In the genomic region with DNA sequence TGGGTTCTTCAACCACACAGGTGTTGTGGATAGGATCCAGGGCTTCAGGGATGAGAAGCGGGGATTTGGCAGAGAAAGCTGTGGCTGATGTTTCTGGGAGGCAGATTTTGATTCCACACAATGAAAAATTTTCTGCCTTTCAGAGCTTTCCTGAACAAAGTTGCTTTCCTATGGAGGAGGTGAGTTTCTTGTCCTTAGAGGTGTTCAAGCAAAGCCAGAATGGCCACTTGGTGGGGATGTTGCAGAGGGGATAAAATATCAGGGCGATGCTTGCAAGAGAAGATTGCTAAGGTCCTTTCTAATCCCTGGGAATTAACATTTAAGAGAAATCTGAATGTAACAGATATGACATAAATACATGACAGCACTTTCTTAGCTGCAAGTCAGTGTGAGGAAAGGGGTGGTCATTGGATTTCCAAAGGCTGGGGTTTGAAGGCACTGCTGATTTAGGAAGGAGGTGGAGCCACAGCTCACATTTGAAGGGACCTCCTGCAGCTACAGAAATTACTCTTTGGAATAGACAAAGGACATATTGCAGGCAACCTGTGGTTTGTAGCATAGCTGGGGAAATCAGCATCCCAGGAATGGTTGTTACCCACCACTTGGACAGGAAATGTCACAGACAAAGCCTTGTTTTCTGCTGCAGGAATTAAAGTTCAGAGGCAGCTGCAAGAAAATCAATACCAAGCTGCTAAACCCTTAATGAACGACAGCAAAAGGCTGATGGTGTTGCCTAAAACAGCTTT, we compare ENCODE assay signal across 11 cellular contexts.
DNase-seq lines count a peak whose midpoint lies in the region; ATAC-seq and TF ChIP-seq lines count a peak whose summit lies in the region.
"Had no signal": no experiment of that assay in that cellular context is flagged by ENCODE, and none has a peak within 500 bp of the region (broad histone marks: within the 10 kb centered on the region; RNA-seq: fewer than 3 reads in every experiment).

No MANE protein-coding gene starts in this region.

- DNase-seq in DMS 273 (lab: John Stamatoyannopoulos, UW; ENCODE audit: unreplicated experiment) (peak; percentile 42), DMS 273 treated with DMSO at 0.1 percent for 48 hours (lab: John Stamatoyannopoulos, UW) (no peak), RPMI8226 (peak; percentile 15), mesendoderm (peak; percentile 38)
- DNase-seq: stimulated activated CD4-positive, alpha-beta T cell treated with anti-CD3 and anti-CD28 coated beads, Interleukin-2, amount 100 ng/mL, for 48 hours had no signal

- H2BK5ac ChIP-seq in mesendoderm (ENCODE audit: low read length), result no peak overlapping the region

- no peak overlapping the region for H3K9ac ChIP-seq in mesendoderm (ENCODE audit: low read length)

- no peak for TF ChIP-seq EP300 in Ishikawa (IDR thresholded peaks at IDR 0.05; ENCODE audit: borderline replicate concordance)

- H2BK15ac ChIP-seq in mesendoderm (replicated peaks; ENCODE audit: low read depth), result no peak overlapping the region

- no peaks in the 10 kb centered on the region for H3K79me2 ChIP-seq in mesendoderm (ENCODE audit: control insufficient read depth, insufficient read depth, low read length)

- H3K56ac ChIP-seq in mesendoderm (ENCODE audit: low read length), result no peak overlapping the region

- no peak overlapping the region for H3K4me3 ChIP-seq in mesendoderm (ENCODE audit: low read length)
- H3K4me3 ChIP-seq: thoracic aorta had no signal

- H4K5ac ChIP-seq in mesendoderm (ENCODE audit: low read length), result no peak overlapping the region

- no peak overlapping the region for H4K8ac ChIP-seq in mesendoderm (ENCODE audit: low read depth, low read length)

- H3K4ac ChIP-seq in mesendoderm (ENCODE audit: low read depth, low read length), result peak overlapping the region; percentile 20

- no peak overlapping the region for H2BK120ac ChIP-seq in mesendoderm (ENCODE audit: low read depth, low read length)

- H3K18ac ChIP-seq in mesendoderm (ENCODE audit: low read length), result no peak overlapping the region

- H3K27me3 ChIP-seq in mesendoderm (ENCODE audit: insufficient read depth, low read length, poor library complexity), result no peaks in the 10 kb centered on the region

- no peak overlapping the region for H3K4me2 ChIP-seq in mesendoderm (ENCODE audit: low read length)

- H3K79me1 ChIP-seq in mesendoderm (ENCODE audit: low read length), result no peaks in the 10 kb centered on the region

- H3K27ac ChIP-seq in mesendoderm (ENCODE audit: low read depth, low read length), result peak overlapping the region; percentile 48
- H3K27ac ChIP-seq: 22Rv1, thoracic aorta had no signal

- H3K36me3 ChIP-seq in mesendoderm (ENCODE audit: control insufficient read depth, insufficient read depth, low read length), result no peaks in the 10 kb centered on the region
- H3K36me3 ChIP-seq: thoracic aorta had no signal

- H3K23ac ChIP-seq in mesendoderm (ENCODE audit: low read length), result no peak overlapping the region

- H3K4me1 ChIP-seq in mesendoderm (ENCODE audit: control insufficient read depth, low read depth, low read length), result peaks cover 4% of the 10 kb centered on the region

- TF ChIP-seq RAD21 in Ishikawa (IDR thresholded peaks at IDR 0.05; ENCODE audit: low read depth), result peak; percentile 22; the same call in 1 of the 2 replicates

- no peak overlapping the region for H2AK5ac ChIP-seq in mesendoderm (ENCODE audit: low read length)

- no CpG with 5 or more reads among the region's 3 CpGs for WGBS in mesendoderm (ENCODE audit: extremely low coverage, insufficient coverage, low lambda C conversion rate)

- no peak for ATAC-seq in GM18861 (IDR thresholded peaks at IDR 0.05; ENCODE audit: unreplicated experiment)
- ATAC-seq in HG03469 (IDR thresholded peaks at IDR 0.05; ENCODE audit: unreplicated experiment), result no peak
- no peak for ATAC-seq in HG02759 (IDR thresholded peaks at IDR 0.05; ENCODE audit: unreplicated experiment)

TF ChIP-seq in Ishikawa, 13 proteins besides CTCF, POLR2A, EP300 and RAD21:
- no peak for TF ChIP-seq YY1 (IDR thresholded peaks at IDR 0.05; ENCODE audit: low read depth)
- TF ChIP-seq CREB1 (IDR thresholded peaks at IDR 0.05; ENCODE audit: low read depth), result no peak
- TF ChIP-seq TEAD4 (IDR thresholded peaks at IDR 0.05), result no peak
- no peak for TF ChIP-seq ZBTB7A (IDR thresholded peaks at IDR 0.05; ENCODE audit: low read depth)
- no peak for TF ChIP-seq TAF1 (IDR thresholded peaks at IDR 0.05; ENCODE audit: low read depth)
- no peak for TF ChIP-seq FOXM1 (IDR thresholded peaks at IDR 0.05; ENCODE audit: borderline replicate concordance, low read depth)
- no peak for TF ChIP-seq CEBPB (IDR thresholded peaks at IDR 0.05)
- TF ChIP-seq NFIC (IDR thresholded peaks at IDR 0.05), result no peak
- no peak for TF ChIP-seq EGR1 (IDR thresholded peaks at IDR 0.05)
- TF ChIP-seq, protein P1, sequence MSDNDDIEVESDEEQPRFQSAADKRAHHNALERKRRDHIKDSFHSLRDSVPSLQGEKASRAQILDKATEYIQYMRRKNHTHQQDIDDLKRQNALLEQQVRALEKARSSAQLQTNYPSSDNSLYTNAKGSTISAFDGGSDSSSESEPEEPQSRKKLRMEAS (IDR thresholded peaks at IDR 0.05), result no peak
- TF ChIP-seq, protein P2, sequence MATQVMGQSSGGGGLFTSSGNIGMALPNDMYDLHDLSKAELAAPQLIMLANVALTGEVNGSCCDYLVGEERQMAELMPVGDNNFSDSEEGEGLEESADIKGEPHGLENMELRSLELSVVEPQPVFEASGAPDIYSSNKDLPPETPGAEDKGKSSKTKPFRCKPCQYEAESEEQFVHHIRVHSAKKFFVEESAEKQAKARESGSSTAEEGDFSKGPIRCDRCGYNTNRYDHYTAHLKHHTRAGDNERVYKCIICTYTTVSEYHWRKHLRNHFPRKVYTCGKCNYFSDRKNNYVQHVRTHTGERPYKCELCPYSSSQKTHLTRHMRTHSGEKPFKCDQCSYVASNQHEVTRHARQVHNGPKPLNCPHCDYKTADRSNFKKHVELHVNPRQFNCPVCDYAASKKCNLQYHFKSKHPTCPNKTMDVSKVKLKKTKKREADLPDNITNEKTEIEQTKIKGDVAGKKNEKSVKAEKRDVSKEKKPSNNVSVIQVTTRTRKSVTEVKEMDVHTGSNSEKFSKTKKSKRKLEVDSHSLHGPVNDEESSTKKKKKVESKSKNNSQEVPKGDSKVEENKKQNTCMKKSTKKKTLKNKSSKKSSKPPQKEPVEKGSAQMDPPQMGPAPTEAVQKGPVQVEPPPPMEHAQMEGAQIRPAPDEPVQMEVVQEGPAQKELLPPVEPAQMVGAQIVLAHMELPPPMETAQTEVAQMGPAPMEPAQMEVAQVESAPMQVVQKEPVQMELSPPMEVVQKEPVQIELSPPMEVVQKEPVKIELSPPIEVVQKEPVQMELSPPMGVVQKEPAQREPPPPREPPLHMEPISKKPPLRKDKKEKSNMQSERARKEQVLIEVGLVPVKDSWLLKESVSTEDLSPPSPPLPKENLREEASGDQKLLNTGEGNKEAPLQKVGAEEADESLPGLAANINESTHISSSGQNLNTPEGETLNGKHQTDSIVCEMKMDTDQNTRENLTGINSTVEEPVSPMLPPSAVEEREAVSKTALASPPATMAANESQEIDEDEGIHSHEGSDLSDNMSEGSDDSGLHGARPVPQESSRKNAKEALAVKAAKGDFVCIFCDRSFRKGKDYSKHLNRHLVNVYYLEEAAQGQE (IDR thresholded peaks at IDR 0.05; ENCODE audit: low read depth), result no peak
- TF ChIP-seq, protein P3, sequence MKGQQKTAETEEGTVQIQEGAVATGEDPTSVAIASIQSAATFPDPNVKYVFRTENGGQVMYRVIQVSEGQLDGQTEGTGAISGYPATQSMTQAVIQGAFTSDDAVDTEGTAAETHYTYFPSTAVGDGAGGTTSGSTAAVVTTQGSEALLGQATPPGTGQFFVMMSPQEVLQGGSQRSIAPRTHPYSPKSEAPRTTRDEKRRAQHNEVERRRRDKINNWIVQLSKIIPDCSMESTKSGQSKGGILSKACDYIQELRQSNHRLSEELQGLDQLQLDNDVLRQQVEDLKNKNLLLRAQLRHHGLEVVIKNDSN (IDR thresholded peaks at IDR 0.05), result no peak
- no peak for TF ChIP-seq TCF12 (IDR thresholded peaks at IDR 0.05; ENCODE audit: low read depth)
TF ChIP-seq in Ishikawa: peak in this region for 0.
